25 cellular contexts compared by ENCODE assay signal in genomic region chr14:79656496-79656895, GRCh38.
"Had no signal": no experiment of that assay in that cellular context is flagged by ENCODE, and none has a peak within 500 bp of the region (broad histone marks: within the 10 kb centered on the region; RNA-seq: fewer than 3 reads in every experiment).

No MANE protein-coding gene starts in this region.

- H3K27ac ChIP-seq: left lung, lower lobe of right lung, ovary, right atrium auricular region, right lobe of liver, stomach, suprapubic skin, thoracic aorta, tibial artery, upper lobe of right lung had no signal

- H3K27me3 ChIP-seq: left lung, ovary, right atrium auricular region, right lobe of liver, stomach, suprapubic skin, tibial artery, upper lobe of right lung had no signal

- H3K27ac Mint-ChIP-seq: immature natural killer cell; mesothelial cell of epicardium; naive thymus-derived CD4-positive, alpha-beta T cell; natural killer cell treated with Interleukin-12 subunit alpha and Interleukin-12 subunit beta and Interleukin-15 and Interleukin-18, amount 100 ng/mL, for 72 hours; stimulated activated naive B cell treated with anti-CD40 and anti-IgM and Interleukin-4, amounts not matched to agents 10 μg/mL and 1 μg/mL and 100 μg/mL, for 72 hours had no signal

- DNase-seq: hippocampal formation; immature natural killer cell; kidney; left colon; left lung; lower lobe of right lung; mesendoderm; naive thymus-derived CD4-positive, alpha-beta T cell; ovary; right lobe of liver; stimulated activated CD4-positive, alpha-beta T cell treated with anti-CD3 and anti-CD28 coated beads, Interleukin-12 subunit alpha, Interleukin-12 subunit beta, amount 100 ng/mL, for 4 hours; stimulated activated CD4-positive, alpha-beta T cell treated with anti-CD3 and anti-CD28 coated beads, Interleukin-15, amount 100 ng/mL, for 24 hours; stimulated activated CD4-positive, alpha-beta T cell treated with anti-CD3 and anti-CD28 coated beads, Interleukin-2, amount 100 ng/mL, for 24 hours; stimulated activated CD4-positive, alpha-beta T cell treated with anti-CD3 and anti-CD28 coated beads, Interleukin-4, amount 100 ng/mL, for 1 hour; stimulated activated naive B cell treated with anti-CD40 and anti-IgM and Interleukin-4, amounts not matched to agents 10 μg/mL and 1 μg/mL and 100 μg/mL, for 72 hours; stimulated activated naive CD8-positive, alpha-beta T cell treated with anti-CD3 and anti-CD28 coated beads, Interleukin-15, Interleukin-2, amounts not matched to agents 100 U/mL and 50 U/mL, for 24 hours; stomach; tibial artery; trophoblast cell; upper lobe of right lung had no signal

- H3K36me3 ChIP-seq: left lung, lower lobe of right lung, ovary, right atrium auricular region, right lobe of liver, stomach, suprapubic skin, thoracic aorta, tibial artery, upper lobe of right lung had no signal

- H3K4me1 ChIP-seq: left lung, lower lobe of right lung, right atrium auricular region, right lobe of liver, suprapubic skin, tibial artery, upper lobe of right lung had no signal

- H3K36me3 Mint-ChIP-seq: immature natural killer cell; naive thymus-derived CD4-positive, alpha-beta T cell; natural killer cell treated with Interleukin-12 subunit alpha and Interleukin-12 subunit beta and Interleukin-15 and Interleukin-18, amount 100 ng/mL, for 72 hours; stimulated activated naive B cell treated with anti-CD40 and anti-IgM and Interleukin-4, amounts not matched to agents 10 μg/mL and 1 μg/mL and 100 μg/mL, for 72 hours had no signal

- H3K9me3 ChIP-seq: lower lobe of right lung, ovary, right atrium auricular region, right lobe of liver, suprapubic skin, thoracic aorta, upper lobe of right lung had no signal

- H3K4me3 ChIP-seq: left lung, lower lobe of right lung, ovary, right atrium auricular region, right lobe of liver, stomach, suprapubic skin, thoracic aorta, tibial artery, upper lobe of right lung had no signal

- ATAC-seq: left colon; left lung; lower lobe of right lung; naive thymus-derived CD4-positive, alpha-beta T cell; natural killer cell treated with Interleukin-12 subunit alpha and Interleukin-12 subunit beta and Interleukin-15 and Interleukin-18, amount 100 ng/mL, for 72 hours; right lobe of liver; stimulated activated naive B cell treated with anti-CD40 and anti-IgM and Interleukin-4, amounts not matched to agents 10 μg/mL and 1 μg/mL and 100 μg/mL, for 72 hours; stimulated activated naive CD8-positive, alpha-beta T cell treated with anti-CD3 and anti-CD28 coated beads, Interleukin-15, Interleukin-2, amounts not matched to agents 100 U/mL and 50 U/mL, for 24 hours; upper lobe of right lung had no signal
